In the genomic region with DNA sequence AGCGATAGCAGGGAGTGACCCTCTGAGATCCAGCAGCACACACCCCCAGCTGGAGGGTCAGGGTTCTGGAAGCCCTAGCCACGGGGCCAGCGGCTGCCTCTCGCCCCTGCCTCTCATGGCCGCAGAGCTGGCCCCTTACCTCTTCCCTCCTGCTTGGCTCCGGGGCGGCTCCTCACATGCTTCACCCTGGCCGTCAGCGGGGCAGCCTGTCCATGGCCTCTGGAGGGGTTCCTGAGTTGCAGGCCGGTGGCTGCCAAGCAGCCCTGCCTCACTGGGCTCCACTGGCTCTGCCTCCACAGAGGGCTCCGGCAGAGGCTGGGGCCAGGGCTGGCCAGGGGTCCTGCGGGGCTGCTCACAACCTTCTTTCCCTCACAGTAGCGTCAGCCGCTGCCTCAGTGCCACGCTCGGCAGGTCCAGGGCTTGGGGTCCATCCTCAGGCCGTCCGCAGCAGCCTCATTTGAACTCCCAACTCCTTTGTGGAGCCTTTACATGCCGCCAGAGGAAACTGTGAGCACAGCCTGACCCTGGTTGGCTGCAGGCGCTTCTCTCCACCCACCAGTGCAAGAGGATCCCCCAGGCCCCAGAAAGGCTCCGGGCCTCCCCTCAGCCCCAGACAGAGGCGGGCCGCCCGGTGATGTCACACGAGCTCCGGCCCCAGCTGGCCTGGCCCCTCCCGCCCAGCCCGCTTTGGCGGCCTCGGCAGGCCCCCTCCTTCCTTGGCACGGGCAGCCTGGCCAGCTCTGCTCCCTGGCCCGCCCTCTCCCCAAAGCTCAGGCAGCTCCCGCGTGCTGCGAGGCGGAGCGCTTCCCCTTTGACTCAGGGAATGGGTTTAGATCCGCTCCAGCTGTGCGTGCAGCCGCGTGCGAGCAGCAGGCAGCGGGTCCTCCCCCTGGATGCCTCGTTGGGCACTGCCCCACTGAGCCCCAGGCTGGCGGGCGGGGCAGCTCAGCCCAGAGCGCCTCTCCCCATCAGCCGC, we compare ENCODE assay signal across 8 cellular contexts. TPM values are rescaled to one million over a fixed set of nuclear protein-coding genes. Genes with fewer than 3 reads are reported as not detected.
A peak's percentile ranks its signal among the peaks of the same experiment; 100 is the strongest.
DNase-seq lines count a peak whose midpoint lies in the region; ATAC-seq and TF ChIP-seq lines count a peak whose summit lies in the region.

Gene ANGPTL2 (minus strand): TSS at position 460 of the 976 bp plus-strand sequence. CDS start 13,904 bp downstream, outside the sequence.

- peak; percentile 2 for TF ChIP-seq CTCF in AG09309 (IDR thresholded peaks at IDR 0.05; ENCODE audit: control insufficient read depth, insufficient read depth, low read depth, low read length, missing control alignments)
- TF ChIP-seq CTCF in mammary epithelial cell (conservative IDR thresholded peaks at IDR 0.05 in 1 of 2, IDR thresholded peaks at IDR 0.05 in 1 of 2; ENCODE audit: extremely low read depth in 1 of 2, insufficient read depth in 1 of 2, low read depth in 1 of 2, low read length in 2 of 2): no peak
- no peak for TF ChIP-seq CTCF in CD14-positive monocyte (IDR thresholded peaks at IDR 0.05)

- H4K20me1 ChIP-seq in mammary epithelial cell (ENCODE audit: insufficient read depth, low read length): no peaks in the 10 kb centered on the region

- no TSS peak for BruUV-seq in mammary epithelial cell (replicated peaks; lab: Mats Ljungman, UMichigan)

- H3K4me1 ChIP-seq in mammary epithelial cell (ENCODE audit: insufficient read depth, low read length): peaks cover 11% of the 10 kb centered on the region
- peaks cover 11% of the 10 kb centered on the region for H3K4me1 ChIP-seq in iPS-15b (ENCODE audit: control insufficient read depth, insufficient read depth, low read length)

- H3K27me3 ChIP-seq in mammary epithelial cell (ENCODE audit: insufficient read depth, low read length) (peaks cover 28% of the 10 kb centered on the region), iPS-15b (ENCODE audit: control insufficient read depth, insufficient read depth, low read length) (no peaks in the 10 kb centered on the region)

- peak within 1 kb of the TSS in 3 of 7 donors; percentile 9 to 70 (median 16) for H3K27ac Mint-ChIP-seq in CD14-positive monocyte

- H2AFZ ChIP-seq in mammary epithelial cell (ENCODE audit: low read depth, low read length): peak within 1 kb of the TSS; percentile 40

- peaks cover 9% of the 10 kb centered on the region for H3K4me1 Mint-ChIP-seq in CD14-positive monocyte

- intact Hi-C loops in mammary epithelial cell (cut with micrococcal nuclease): no loop called here
- intact Hi-C loops in CD14-positive monocyte (cut with micrococcal nuclease): no loop called here

- DNase-seq in AG09309 (ENCODE audit: low read depth) (peak; percentile 90), NCI-H510A treated with DMSO at 0.1 percent for 48 hours (lab: John Stamatoyannopoulos, UW) (peak; percentile 94), mammary epithelial cell (peak; percentile 36), putamen (ENCODE audit: low spot score) (peak; percentile 97), CD14-positive monocyte (ENCODE audit: low spot score) (no peak)

- no peaks in the 10 kb centered on the region for H3K79me2 ChIP-seq in mammary epithelial cell (ENCODE audit: insufficient read depth, low read length)

- CTCF ChIA-PET in mammary epithelial cell (lab: Charles Lee; ENCODE audit: low non-redundant PET): interaction anchor here (0.6 kb wide), 1 partner anchor 416 kb away, joined by 3 read pairs; no protein-coding TSS in a partner anchor

- no peak within 1 kb of the TSS for H3K27ac ChIP-seq in mammary epithelial cell (ENCODE audit: insufficient read depth, low read depth, low read length)

- peaks cover 0 to 10% (median 1%) of the 10 kb centered on the region in 7 donors for H3K9me3 Mint-ChIP-seq in CD14-positive monocyte

- in situ Hi-C loops in mammary epithelial cell (cut with MboI; ENCODE audit: low sequenced_read_pairs in 2 of 2): no loop called here

- H3K36me3 Mint-ChIP-seq in CD14-positive monocyte: no peaks in the 10 kb centered on the region

- H3K36me3 ChIP-seq in mammary epithelial cell (ENCODE audit: insufficient read depth, low read length) (no peaks in the 10 kb centered on the region), iPS-15b (ENCODE audit: control insufficient read depth, insufficient read depth, low read length) (no peaks in the 10 kb centered on the region)

- ATAC-seq in GM19023 (IDR thresholded peaks at IDR 0.05; ENCODE audit: unreplicated experiment) (peak; percentile 41), GM19467 (IDR thresholded peaks at IDR 0.05; ENCODE audit: unreplicated experiment) (no peak)

- WGBS in mammary epithelial cell (ENCODE audit: low coverage, missing lambda C conversion rate): 47% methylated on average over 11 of the region's 48 CpGs

- peak within 1 kb of the TSS in 1 of 2 donors; percentile 73 for H3K4me3 Mint-ChIP-seq in CD14-positive monocyte

- H3K9ac ChIP-seq in mammary epithelial cell (ENCODE audit: insufficient read depth, low read length) (no peak within 1 kb of the TSS), iPS-15b (ENCODE audit: low read depth, low read length) (peak within 1 kb of the TSS; percentile 54)

- peaks cover 42 to 78% (median 67%) of the 10 kb centered on the region in 3 donors for H3K27me3 Mint-ChIP-seq in CD14-positive monocyte (ENCODE audit: low read depth in 3 of 3)

- H3K4me2 ChIP-seq in mammary epithelial cell (ENCODE audit: insufficient read depth, low read depth, low read length): peak within 1 kb of the TSS; percentile 37

- peak within 1 kb of the TSS; percentile 63 for H3K4me3 ChIP-seq in AG09309 (ENCODE audit: control insufficient read depth, low read depth, low read length)
- H3K4me3 ChIP-seq in mammary epithelial cell (replicated peaks in 1 of 3; ENCODE audit: insufficient read depth in 1 of 3, low read depth in 2 of 3, low read length in 3 of 3): no peak within 1 kb of the TSS
- peak within 1 kb of the TSS; percentile 46 for H3K4me3 ChIP-seq in iPS-15b (ENCODE audit: low read depth, low read length)

- H3K9me3 ChIP-seq in mammary epithelial cell (replicated peaks; ENCODE audit: insufficient read depth, low read length) (no peaks in the 10 kb centered on the region), iPS-15b (ENCODE audit: control insufficient read depth, insufficient read depth, low read length) (no peaks in the 10 kb centered on the region)

- dilution Hi-C loops in mammary epithelial cell (cut with HindIII; ENCODE audit: low sequenced_read_pairs): no loop called here

RNA-seq across cellular contexts. Expression of gene ANGPTL2, which starts in this region (rescaled TPM):
- total RNA-seq in mammary epithelial cell: 1 to 10 TPM in 1 of 2 donors, not detected in 1; 1.5 TPM
- polyA plus RNA-seq in mammary epithelial cell: not detected
- not detected for polyA minus RNA-seq in mammary epithelial cell
- polyA plus RNA-seq in CD14-positive monocyte: not detected

Comparison
In these comparisons a context has a peak if more than half of its experiments do, and no peak if none do; other contexts are left out.
1. H3K4me3 ChIP-seq: peak in AG09309 (single experiment) and iPS-15b (single experiment); none in mammary epithelial cell (0 of 3).